In genomic region chr3:183298708-183299153, GRCh38 we compare ENCODE assay signal across 8 cellular contexts. TPM values are rescaled to one million over a fixed set of nuclear protein-coding genes. Genes with fewer than 3 reads are reported as not detected.
DNase-seq lines count a peak whose midpoint lies in the region; ATAC-seq, FAIRE-seq and TF ChIP-seq lines count a peak whose summit lies in the region.

No MANE protein-coding gene starts in this region.

- 0 out of 2 replicates have a peak, but pooled peaks cover 7% of the 10 kb centered on the region for H3F3A ChIP-seq in GM23248 (ENCODE audit: insufficient read depth)

- dilution Hi-C loops in endothelial cell of umbilical vein (cut with MboI; ENCODE audit: extremely low pct_ligation_motif_present, low sequenced_read_pairs): no loop called here

- WGBS in GM23248 (ENCODE audit: low coverage in 1 of 2, low lambda C conversion rate in 2 of 2, missing lambda C conversion rate in 2 of 2), 2 experiments: 1 to 6% methylated on average over 5 of the region's 5 CpGs

- DNase-seq in GM23248 (peak; percentile 95), NCI-H82 treated with DMSO at 0.1 percent for 48 hours (lab: John Stamatoyannopoulos, UW; ENCODE audit: unreplicated experiment) (peak; percentile 70), endothelial cell of umbilical vein (ENCODE audit: low read depth, low spot score) (no peak), neural crest cell (ENCODE audit: low read depth, low spot score) (no peak), G401 (ENCODE audit: low spot score) (no peak)
- no peak for DNase-seq in activated CD4-positive, alpha-beta T cell treated with anti-CD3 and anti-CD28 coated beads, Interleukin-2, amount 50 U/mL, for 1 hour

- peak overlapping the region; percentile 22; the same call in 1 of the 2 replicates for H2AFZ ChIP-seq in GM23248
- no peak overlapping the region for H2AFZ ChIP-seq in endothelial cell of umbilical vein (ENCODE audit: low read depth, low read length)

- H4K20me1 ChIP-seq in GM23248 (ENCODE audit: insufficient read depth) (no peaks in the 10 kb centered on the region), endothelial cell of umbilical vein (replicated peaks; ENCODE audit: control insufficient read depth, extremely low read depth, insufficient read depth, low read length) (no peaks in the 10 kb centered on the region)

- no TSS peak for BruUV-seq in endothelial cell of umbilical vein (replicated peaks; lab: Mats Ljungman, UMichigan)

- peaks cover 10% of the 10 kb centered on the region for H3K36me3 Mint-ChIP-seq in neural crest cell (ENCODE audit: low read depth)

- H3K27ac ChIP-seq in GM23248 (peak overlapping the region; percentile 15; the same call in 1 of the 2 replicates), endothelial cell of umbilical vein (ENCODE audit: insufficient read depth, low read depth, low read length) (no peak overlapping the region)

- CTCF ChIA-PET in endothelial cell of umbilical vein (lab: Charles Lee): interaction anchor here (1.1 to 1.2 kb wide), 2 partner anchors 9 to 13 kb away, joined by 3 to 4 read pairs; no protein-coding TSS in a partner anchor

- H3K4me2 ChIP-seq in GM23248 (ENCODE audit: unreplicated experiment) (peak overlapping the region; percentile 56), endothelial cell of umbilical vein (ENCODE audit: insufficient read depth, low read length) (no peak overlapping the region)

- peak overlapping the region; percentile 84 for H3K27ac Mint-ChIP-seq in neural crest cell (ENCODE audit: unreplicated experiment)

- in situ Hi-C loops in GM23248 (cut with MboI) (no loop called here), G401 (cut with HindIII; ENCODE audit: low sequenced_read_pairs) (no loop called here)

- H3K9me1 ChIP-seq in endothelial cell of umbilical vein (replicated peaks; ENCODE audit: control insufficient read depth, extremely low read depth, insufficient read depth, low read length): no peaks in the 10 kb centered on the region

- H3K79me2 ChIP-seq in GM23248 (ENCODE audit: insufficient read depth) (no peaks in the 10 kb centered on the region), endothelial cell of umbilical vein (ENCODE audit: control insufficient read depth, insufficient read depth, low read length) (no peaks in the 10 kb centered on the region)

- no peaks in the 10 kb centered on the region for H3K36me3 ChIP-seq in GM23248 (ENCODE audit: low read depth)
- no peaks in the 10 kb centered on the region for H3K36me3 ChIP-seq in endothelial cell of umbilical vein (ENCODE audit: control insufficient read depth in 2 of 2, extremely low read depth in 1 of 2, insufficient read depth in 2 of 2, low read length in 2 of 2)

- no peak for TF ChIP-seq POLR2A in endothelial cell of umbilical vein (IDR thresholded peaks at IDR 0.05; ENCODE audit: low read depth, low read length)

- H3K9me3 Mint-ChIP-seq in neural crest cell: peaks cover 6% of the 10 kb centered on the region

- POLR2A ChIA-PET in endothelial cell of umbilical vein (lab: Charles Lee): no interaction called here

- TF ChIP-seq CTCF in endothelial cell of umbilical vein (IDR thresholded peaks at IDR 0.05; ENCODE audit: extremely low read depth in 1 of 2, insufficient read depth in 1 of 2, low read depth in 1 of 2, low read length in 2 of 2) (no peak), neural crest cell (conservative IDR thresholded peaks at IDR 0.05) (no peak)

- H3K9ac ChIP-seq in GM23248: no peak overlapping the region
- no peak overlapping the region for H3K9ac ChIP-seq in endothelial cell of umbilical vein (replicated peaks; ENCODE audit: extremely low read depth, insufficient read depth, low read length)

- no peak for FAIRE-seq in endothelial cell of umbilical vein (lab: Jason Lieb, UNC)

- peaks cover 14% of the 10 kb centered on the region for H3K4me1 Mint-ChIP-seq in neural crest cell

- H3K9me3 ChIP-seq in GM23248 (ENCODE audit: low read depth) (no peaks in the 10 kb centered on the region), endothelial cell of umbilical vein (replicated peaks; ENCODE audit: control insufficient read depth, insufficient read depth, low read length) (no peaks in the 10 kb centered on the region)

- no peak overlapping the region for H3K4me3 ChIP-seq in GM23248
- H3K4me3 ChIP-seq in endothelial cell of umbilical vein (replicated peaks in 1 of 3; ENCODE audit: insufficient read depth in 1 of 3, low read depth in 1 of 3, low read length in 3 of 3): no peak overlapping the region

- peaks cover 18% of the 10 kb centered on the region for H3K4me1 ChIP-seq in GM23248 (ENCODE audit: insufficient read depth)
- no peaks in the 10 kb centered on the region for H3K4me1 ChIP-seq in endothelial cell of umbilical vein (ENCODE audit: control insufficient read depth, extremely low read depth, insufficient read depth, low read length)

- H3K27me3 Mint-ChIP-seq in neural crest cell (ENCODE audit: low read depth): no peaks in the 10 kb centered on the region

- H3K9me2 ChIP-seq in GM23248 (ENCODE audit: insufficient read depth): no peaks in the 10 kb centered on the region

- no peak for ATAC-seq in activated CD4-positive, CD25-positive, alpha-beta regulatory T cell treated with anti-CD3 and anti-CD28 coated beads, Interleukin-2, amount 50 U/mL, for 24 hours
- no peak for ATAC-seq in GM18519 (IDR thresholded peaks at IDR 0.05; ENCODE audit: low FRiP score, unreplicated experiment)

- H3K27me3 ChIP-seq in GM23248 (replicated peaks; ENCODE audit: insufficient read depth) (no peaks in the 10 kb centered on the region), endothelial cell of umbilical vein (ENCODE audit: control insufficient read depth in 2 of 2, insufficient read depth in 2 of 2, low read length in 2 of 2) (no peaks in the 10 kb centered on the region)

- intact Hi-C loops in endothelial cell of umbilical vein (cut with micrococcal nuclease): no loop called here

- no peak overlapping the region for H3K4me3 Mint-ChIP-seq in neural crest cell

TF ChIP-seq in endothelial cell of umbilical vein, 7 proteins besides CTCF, POLR2A, EP300 and RAD21:
- TF ChIP-seq EZH2 (IDR thresholded peaks at IDR 0.05; ENCODE audit: borderline replicate concordance, low read depth, low read length, severe bottlenecking) (no peak), FOS (IDR thresholded peaks at IDR 0.05; ENCODE audit: borderline replicate concordance, insufficient read depth, low read length) (peak; percentile 5), MAX (IDR thresholded peaks at IDR 0.05; ENCODE audit: insufficient read depth, insufficient read length) (no peak), JUN (IDR thresholded peaks at IDR 0.05; ENCODE audit: borderline replicate concordance, insufficient read depth, insufficient read length, low read depth) (no peak), GATA2 (IDR thresholded peaks at IDR 0.05; ENCODE audit: insufficient read depth, insufficient read length, low read depth, low read length) (no peak)

RNA-seq across cellular contexts. Expression of gene B3GNT5, which starts 45.7 kb away (rescaled TPM):
- total RNA-seq in GM23248 (2014; rRNA removed; shearing (Covaris generic)): 1.3 and 2.7 TPM in 2 replicates
- polyA plus RNA-seq in GM23248 (2016; fragmentation: Nextera tagmentation; extraction: Ambion mirVana): 1.8 TPM in 2 replicates
- 25.6 and 29.4 TPM in 2 replicates for total RNA-seq in endothelial cell of umbilical vein
- polyA plus RNA-seq in endothelial cell of umbilical vein: 3.3 and 4.1 TPM in 2 replicates
- polyA plus RNA-seq in endothelial cell of umbilical vein (2011; cell fraction: cytosol; rRNA removed): 5.1 and 5.6 TPM in 2 replicates
- polyA plus RNA-seq in endothelial cell of umbilical vein (2011; cell fraction: nucleus; rRNA removed): 3.6 and 5.1 TPM in 2 replicates
- polyA plus RNA-seq in endothelial cell of umbilical vein (2012): 16.8 and 28.2 TPM in 2 replicates
- polyA minus RNA-seq in endothelial cell of umbilical vein: 13.5 and 15.5 TPM in 2 replicates
- 2.5 TPM for polyA minus RNA-seq in endothelial cell of umbilical vein (2011; cell fraction: cytosol; rRNA and poly(A)+ RNA removed)
- polyA minus RNA-seq in endothelial cell of umbilical vein (2011; cell fraction: nucleus; rRNA and poly(A)+ RNA removed): 6.0 and 6.7 TPM in 2 replicates
- total RNA-seq in neural crest cell: 38.3 and 39.4 TPM in 2 replicates
- total RNA-seq in G401 (2014; rRNA removed; shearing (Covaris generic)): not detected in 2 replicates

Comparison
In these comparisons a context has a peak if more than half of its experiments do, and no peak if none do; other contexts are left out.
1. DNase-seq: peak in GM23248 (single experiment) and NCI-H82 treated with DMSO at 0.1 percent for 48 hours (single experiment); none in endothelial cell of umbilical vein (single experiment), neural crest cell (single experiment), activated CD4-positive, alpha-beta T cell treated with anti-CD3 and anti-CD28 coated beads, Interleukin-2, amount 50 U/mL, for 1 hour (single experiment) and G401 (single experiment).